34 cellular contexts compared by ENCODE assay signal in the genomic region with DNA sequence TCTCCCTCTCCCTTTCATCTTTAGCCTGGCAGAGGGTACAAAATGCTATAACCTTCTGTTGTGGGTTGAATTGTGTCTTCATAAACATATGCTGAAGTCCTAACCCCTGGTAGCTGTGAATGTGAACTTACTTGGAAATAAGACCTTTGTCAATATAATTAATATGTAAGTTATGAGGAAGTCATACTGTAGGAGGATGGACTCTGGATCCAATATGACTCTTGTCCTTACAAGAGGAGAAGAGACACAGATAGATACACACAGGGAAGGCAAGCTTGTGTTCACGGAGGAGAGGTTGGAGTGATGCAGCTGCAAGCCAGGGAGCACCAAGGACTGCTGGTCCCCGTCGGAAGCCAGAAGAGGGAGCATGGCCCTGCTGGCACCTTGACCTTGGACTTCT.
"Had no signal": no experiment of that assay in that cellular context is flagged by ENCODE, and none has a peak within 500 bp of the region (broad histone marks: within the 10 kb centered on the region; RNA-seq: fewer than 3 reads in every experiment).

No MANE protein-coding gene starts in this region.

- H3K4me3 ChIP-seq: adrenal gland, body of pancreas, breast epithelium had no signal

- H3K4me1 ChIP-seq: adrenal gland, body of pancreas, breast epithelium had no signal

- H3K36me3 ChIP-seq: adrenal gland, brain microvascular endothelial cell, breast epithelium had no signal

- H3K27ac ChIP-seq: adrenal gland, body of pancreas, brain microvascular endothelial cell, breast epithelium, VCaP had no signal

- H3K9me3 ChIP-seq: adrenal gland, body of pancreas, breast epithelium had no signal

- H3K27me3 ChIP-seq: adrenal gland, body of pancreas, brain microvascular endothelial cell, breast epithelium had no signal

- ATAC-seq: activated CD8-positive, alpha-beta T cell treated with anti-CD3 and anti-CD28 coated beads for 36 hours; activated naive CD4-positive, alpha-beta T cell treated with anti-CD3 and anti-CD28 coated beads, Interleukin-2, amount 50 U/mL, for 72 hours; activated T-cell treated with anti-CD3 and anti-CD28 coated beads, Interleukin-2, amount 50 U/mL, for 4 hours; activated T-cell treated with anti-CD3 and anti-CD28 coated beads, Interleukin-2, amount 50 U/mL, for 72 hours; activated T-helper 17 cell treated with anti-CD3 and anti-CD28 coated beads, Interleukin-2, amount 50 U/mL, for 72 hours; body of pancreas had no signal

- DNase-seq: activated B cell treated with CpG ODN at 0.5 μM for 24 hours; activated CD4-positive, alpha-beta memory T cell treated with anti-CD3 and anti-CD28 coated beads for 36 hours; activated CD4-positive, alpha-beta T cell treated with anti-CD3 and anti-CD28 coated beads for 4 hours; activated CD4-positive, alpha-beta T cell treated with anti-CD3 and anti-CD28 coated beads, Interleukin-2, amount 10 ng/mL, durations not matched to agents 24 days and 14 days; activated CD4-positive, alpha-beta T cell treated with anti-CD3 and anti-CD28 coated beads, Interleukin-2, amount 50 U/mL, for 1 hour; activated CD4-positive, alpha-beta T cell treated with anti-CD3 and anti-CD28 coated beads, Interleukin-2, amount 50 U/mL, for 4 hours; activated CD4-positive, CD25-positive, alpha-beta regulatory T cell treated with anti-CD3 and anti-CD28 coated beads, Interleukin-2, amount 50 U/mL, for 72 hours; activated CD8-positive, alpha-beta memory T cell treated with anti-CD3 and anti-CD28 coated beads, Interleukin-2, amount 50 U/mL, for 4 hours; activated CD8-positive, alpha-beta T cell treated with anti-CD3 and anti-CD28 coated beads for 36 hours; activated effector memory CD4-positive, alpha-beta T cell treated with anti-CD3 and anti-CD28 coated beads, Interleukin-2, amount 50 U/mL, for 16 hours; activated gamma-delta T cell treated with Interleukin-2 at 50 U/mL for 16 hours; activated naive CD4-positive, alpha-beta T cell; activated naive CD4-positive, alpha-beta T cell treated with anti-CD3 and anti-CD28 coated beads for 36 hours; activated naive CD4-positive, alpha-beta T cell treated with anti-CD3 and anti-CD28 coated beads, Interleukin-2, amount 50 U/mL, for 16 hours; activated naive CD8-positive, alpha-beta T cell treated with anti-CD3 and anti-CD28 coated beads for 36 hours; activated T-cell treated with anti-CD3 and anti-CD28 coated beads for 4 hours; activated T-cell treated with anti-CD3 and anti-CD28 coated beads, Interleukin-2, amount 50 U/mL, for 1 hour; activated T-cell treated with anti-CD3 and anti-CD28 coated beads, Interleukin-2, amount 50 U/mL, for 4 hours; activated T-cell treated with anti-CD3 and anti-CD28 coated beads, Interleukin-2, amount 50 U/mL, for 72 hours; adrenal gland; amniotic stem cell; aorta; body of pancreas; brain microvascular endothelial cell; central memory CD4-positive, alpha-beta T cell; T-helper 1 cell; T-helper 2 cell; T-helper 9 cell had no signal

- FAIRE-seq: astrocyte, TTC549 had no signal
